Comparison of ENCODE assay signal across 2 cellular contexts in genomic region chr3:24503499-24504176, GRCh38.
TF ChIP-seq lines count a peak whose summit lies in the region.

No MANE protein-coding gene starts in this region.

TF ChIP-seq in K562, 482 proteins besides CTCF, POLR2A, EP300 and RAD21:
- TF ChIP-seq, protein P1, sequence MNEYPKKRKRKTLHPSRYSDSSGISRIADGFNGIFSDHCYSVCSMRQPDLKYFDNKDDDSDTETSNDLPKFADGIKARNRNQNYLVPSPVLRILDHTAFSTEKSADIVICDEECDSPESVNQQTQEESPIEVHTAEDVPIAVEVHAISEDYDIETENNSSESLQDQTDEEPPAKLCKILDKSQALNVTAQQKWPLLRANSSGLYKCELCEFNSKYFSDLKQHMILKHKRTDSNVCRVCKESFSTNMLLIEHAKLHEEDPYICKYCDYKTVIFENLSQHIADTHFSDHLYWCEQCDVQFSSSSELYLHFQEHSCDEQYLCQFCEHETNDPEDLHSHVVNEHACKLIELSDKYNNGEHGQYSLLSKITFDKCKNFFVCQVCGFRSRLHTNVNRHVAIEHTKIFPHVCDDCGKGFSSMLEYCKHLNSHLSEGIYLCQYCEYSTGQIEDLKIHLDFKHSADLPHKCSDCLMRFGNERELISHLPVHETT (CRISPR knock-in tag; conservative IDR thresholded peaks at IDR 0.05 in 1 of 2, IDR thresholded peaks at IDR 0.05 in 1 of 2), result no peak
- TF ChIP-seq BCOR (IDR thresholded peaks at IDR 0.05) (peak; percentile 65; the same call in 1 of the 2 replicates), RBM25 (IDR thresholded peaks at IDR 0.05; ENCODE audit: low read depth, low read length, severe bottlenecking) (peak; percentile 95), MEIS2 (IDR thresholded peaks at IDR 0.05; ENCODE audit: partially characterized antibody) (peak; percentile 4), ZKSCAN8 (CRISPR knock-in tag; IDR thresholded peaks at IDR 0.05) (no peak), KDM1A (IDR thresholded peaks at IDR 0.05) (peak; percentile 61 to 70), ADNP (tag; IDR thresholded peaks at IDR 0.05) (0 out of 2 replicates have a peak, but pooled peaks have one; percentile 25), GATAD2A (IDR thresholded peaks at IDR 0.05) (no peak), KLF6 (CRISPR knock-in tag; IDR thresholded peaks at IDR 0.05; ENCODE audit: borderline replicate concordance) (no peak), POLR2AphosphoS5 (IDR thresholded peaks at IDR 0.05; ENCODE audit: control insufficient read depth, insufficient read depth, low read depth, low read length) (no peak)

TF ChIP-seq in GM23338, 12 proteins besides CTCF, POLR2A, EP300 and RAD21 (continued from another document):
- TF ChIP-seq, protein P2, sequence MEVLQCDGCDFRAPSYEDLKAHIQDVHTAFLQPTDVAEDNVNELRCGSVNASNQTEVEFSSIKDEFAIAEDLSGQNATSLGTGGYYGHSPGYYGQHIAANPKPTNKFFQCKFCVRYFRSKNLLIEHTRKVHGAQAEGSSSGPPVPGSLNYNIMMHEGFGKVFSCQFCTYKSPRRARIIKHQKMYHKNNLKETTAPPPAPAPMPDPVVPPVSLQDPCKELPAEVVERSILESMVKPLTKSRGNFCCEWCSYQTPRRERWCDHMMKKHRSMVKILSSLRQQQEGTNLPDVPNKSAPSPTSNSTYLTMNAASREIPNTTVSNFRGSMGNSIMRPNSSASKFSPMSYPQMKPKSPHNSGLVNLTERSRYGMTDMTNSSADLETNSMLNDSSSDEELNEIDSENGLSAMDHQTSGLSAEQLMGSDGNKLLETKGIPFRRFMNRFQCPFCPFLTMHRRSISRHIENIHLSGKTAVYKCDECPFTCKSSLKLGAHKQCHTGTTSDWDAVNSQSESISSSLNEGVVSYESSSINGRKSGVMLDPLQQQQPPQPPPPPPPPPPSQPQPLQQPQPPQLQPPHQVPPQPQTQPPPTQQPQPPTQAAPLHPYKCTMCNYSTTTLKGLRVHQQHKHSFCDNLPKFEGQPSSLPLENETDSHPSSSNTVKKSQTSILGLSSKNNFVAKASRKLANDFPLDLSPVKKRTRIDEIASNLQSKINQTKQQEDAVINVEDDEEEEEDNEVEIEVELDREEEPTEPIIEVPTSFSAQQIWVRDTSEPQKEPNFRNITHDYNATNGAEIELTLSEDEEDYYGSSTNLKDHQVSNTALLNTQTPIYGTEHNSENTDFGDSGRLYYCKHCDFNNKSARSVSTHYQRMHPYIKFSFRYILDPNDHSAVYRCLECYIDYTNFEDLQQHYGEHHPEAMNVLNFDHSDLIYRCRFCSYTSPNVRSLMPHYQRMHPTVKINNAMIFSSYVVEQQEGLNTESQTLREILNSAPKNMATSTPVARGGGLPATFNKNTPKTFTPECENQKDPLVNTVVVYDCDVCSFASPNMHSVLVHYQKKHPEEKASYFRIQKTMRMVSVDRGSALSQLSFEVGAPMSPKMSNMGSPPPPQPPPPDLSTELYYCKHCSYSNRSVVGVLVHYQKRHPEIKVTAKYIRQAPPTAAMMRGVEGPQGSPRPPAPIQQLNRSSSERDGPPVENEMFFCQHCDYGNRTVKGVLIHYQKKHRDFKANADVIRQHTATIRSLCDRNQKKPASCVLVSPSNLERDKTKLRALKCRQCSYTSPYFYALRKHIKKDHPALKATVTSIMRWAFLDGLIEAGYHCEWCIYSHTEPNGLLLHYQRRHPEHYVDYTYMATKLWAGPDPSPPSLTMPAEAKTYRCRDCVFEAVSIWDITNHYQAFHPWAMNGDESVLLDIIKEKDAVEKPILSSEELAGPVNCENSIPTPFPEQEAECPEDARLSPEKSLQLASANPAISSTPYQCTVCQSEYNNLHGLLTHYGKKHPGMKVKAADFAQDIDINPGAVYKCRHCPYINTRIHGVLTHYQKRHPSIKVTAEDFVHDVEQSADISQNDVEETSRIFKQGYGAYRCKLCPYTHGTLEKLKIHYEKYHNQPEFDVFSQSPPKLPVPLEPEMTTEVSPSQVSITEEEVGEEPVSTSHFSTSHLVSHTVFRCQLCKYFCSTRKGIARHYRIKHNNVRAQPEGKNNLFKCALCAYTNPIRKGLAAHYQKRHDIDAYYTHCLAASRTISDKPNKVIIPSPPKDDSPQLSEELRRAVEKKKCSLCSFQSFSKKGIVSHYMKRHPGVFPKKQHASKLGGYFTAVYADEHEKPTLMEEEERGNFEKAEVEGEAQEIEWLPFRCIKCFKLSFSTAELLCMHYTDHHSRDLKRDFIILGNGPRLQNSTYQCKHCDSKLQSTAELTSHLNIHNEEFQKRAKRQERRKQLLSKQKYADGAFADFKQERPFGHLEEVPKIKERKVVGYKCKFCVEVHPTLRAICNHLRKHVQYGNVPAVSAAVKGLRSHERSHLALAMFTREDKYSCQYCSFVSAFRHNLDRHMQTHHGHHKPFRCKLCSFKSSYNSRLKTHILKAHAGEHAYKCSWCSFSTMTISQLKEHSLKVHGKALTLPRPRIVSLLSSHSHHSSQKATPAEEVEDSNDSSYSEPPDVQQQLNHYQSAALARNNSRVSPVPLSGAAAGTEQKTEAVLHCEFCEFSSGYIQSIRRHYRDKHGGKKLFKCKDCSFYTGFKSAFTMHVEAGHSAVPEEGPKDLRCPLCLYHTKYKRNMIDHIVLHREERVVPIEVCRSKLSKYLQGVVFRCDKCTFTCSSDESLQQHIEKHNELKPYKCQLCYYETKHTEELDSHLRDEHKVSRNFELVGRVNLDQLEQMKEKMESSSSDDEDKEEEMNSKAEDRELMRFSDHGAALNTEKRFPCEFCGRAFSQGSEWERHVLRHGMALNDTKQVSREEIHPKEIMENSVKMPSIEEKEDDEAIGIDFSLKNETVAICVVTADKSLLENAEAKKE (CRISPR knock-in tag; IDR thresholded peaks at IDR 0.05), result no peak
- TF ChIP-seq CREB1 (CRISPR knock-in tag; IDR thresholded peaks at IDR 0.05; ENCODE audit: low read depth) (no peak), EZH2phosphoT487 (IDR thresholded peaks at IDR 0.05; ENCODE audit: unreplicated experiment) (no peak), NANOG (IDR thresholded peaks at IDR 0.05; ENCODE audit: borderline replicate concordance) (no peak), JUNB (IDR thresholded peaks at IDR 0.05; ENCODE audit: unreplicated experiment) (no peak), ZNF114 (CRISPR knock-in tag; IDR thresholded peaks at IDR 0.05) (no peak), EZH2 (IDR thresholded peaks at IDR 0.05; ENCODE audit: low read depth, unreplicated experiment) (no peak), POLR2AphosphoS5 (IDR thresholded peaks at IDR 0.05; ENCODE audit: low read depth) (no peak), STAT1 (IDR thresholded peaks at IDR 0.05; ENCODE audit: unreplicated experiment) (no peak), REST (IDR thresholded peaks at IDR 0.05; ENCODE audit: unreplicated experiment) (no peak)
- TF ChIP-seq, protein P3, sequence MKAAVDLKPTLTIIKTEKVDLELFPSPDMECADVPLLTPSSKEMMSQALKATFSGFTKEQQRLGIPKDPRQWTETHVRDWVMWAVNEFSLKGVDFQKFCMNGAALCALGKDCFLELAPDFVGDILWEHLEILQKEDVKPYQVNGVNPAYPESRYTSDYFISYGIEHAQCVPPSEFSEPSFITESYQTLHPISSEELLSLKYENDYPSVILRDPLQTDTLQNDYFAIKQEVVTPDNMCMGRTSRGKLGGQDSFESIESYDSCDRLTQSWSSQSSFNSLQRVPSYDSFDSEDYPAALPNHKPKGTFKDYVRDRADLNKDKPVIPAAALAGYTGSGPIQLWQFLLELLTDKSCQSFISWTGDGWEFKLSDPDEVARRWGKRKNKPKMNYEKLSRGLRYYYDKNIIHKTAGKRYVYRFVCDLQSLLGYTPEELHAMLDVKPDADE (IDR thresholded peaks at IDR 0.05), result no peak
